ENCODE assay signal across 1 cellular context in the genomic region with DNA sequence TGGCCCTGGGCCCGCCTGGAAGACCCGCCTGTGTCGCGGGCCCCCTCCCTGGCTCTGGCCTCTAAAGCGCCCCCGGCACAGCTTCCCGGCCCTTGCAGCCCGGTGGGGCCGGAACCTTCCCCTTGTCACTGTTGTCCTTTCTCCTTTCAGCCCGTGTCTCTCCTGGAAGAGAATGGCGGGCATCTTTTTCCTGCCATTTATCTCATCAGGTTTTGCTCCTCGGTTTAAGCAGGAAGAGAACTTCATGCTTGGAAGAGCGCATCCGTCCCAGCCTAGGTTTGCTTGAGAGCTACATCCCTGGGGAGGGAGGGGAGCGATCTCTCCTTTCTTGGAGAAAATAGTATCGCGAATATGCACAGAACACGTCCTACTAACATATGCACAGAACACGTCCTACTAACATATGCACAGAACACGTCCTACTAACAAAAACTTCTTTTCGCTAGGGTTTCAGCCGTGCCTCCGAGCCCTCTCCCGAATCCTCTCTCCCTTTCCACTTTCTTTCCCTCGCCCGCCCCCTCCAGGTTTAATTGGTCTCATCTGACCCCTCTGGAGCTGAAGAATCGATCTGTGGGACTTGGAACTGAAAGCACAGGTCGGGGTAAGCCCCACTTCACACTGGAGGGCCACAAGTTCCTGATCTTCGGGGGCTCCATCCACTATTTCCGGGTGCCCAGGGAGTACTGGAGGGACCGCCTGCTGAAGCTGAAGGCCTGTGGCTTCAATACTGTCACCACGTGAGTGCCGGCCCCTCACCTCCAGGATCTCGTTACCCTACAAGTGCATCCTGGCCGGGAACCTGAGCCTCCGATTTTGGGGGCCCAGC.
A peak's percentile ranks its signal among the peaks of the same experiment; 100 is the strongest.
TF ChIP-seq lines count a peak whose summit lies in the region.

No MANE protein-coding gene starts in this region.

TF ChIP-seq in H1, 55 proteins besides CTCF, POLR2A, EP300 and RAD21:
- TF ChIP-seq, protein P1, sequence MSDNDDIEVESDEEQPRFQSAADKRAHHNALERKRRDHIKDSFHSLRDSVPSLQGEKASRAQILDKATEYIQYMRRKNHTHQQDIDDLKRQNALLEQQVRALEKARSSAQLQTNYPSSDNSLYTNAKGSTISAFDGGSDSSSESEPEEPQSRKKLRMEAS (IDR thresholded peaks at IDR 0.05): peak; percentile 70
- TF ChIP-seq FOSL1 (IDR thresholded peaks at IDR 0.05; ENCODE audit: insufficient read depth, low read depth, low read length) (no peak), CTBP2 (IDR thresholded peaks at IDR 0.05; ENCODE audit: borderline replicate concordance, insufficient read depth, insufficient read length, low read length) (no peak), TBP (IDR thresholded peaks at IDR 0.05; ENCODE audit: low read depth, low read length) (no peak), PHF8 (conservative IDR thresholded peaks at IDR 0.05; ENCODE audit: low read depth, low read length) (0 out of 2 replicates have a peak, but pooled peaks have one; percentile 12), BRCA1 (IDR thresholded peaks at IDR 0.05; ENCODE audit: low read depth, low read length) (no peak), YY1 (IDR thresholded peaks at IDR 0.05; ENCODE audit: low read depth, low read length) (0 out of 2 replicates have a peak, but pooled peaks have one; percentile 4), SRF (IDR thresholded peaks at IDR 0.05; ENCODE audit: low read depth, low read length) (no peak), TCF12 (IDR thresholded peaks at IDR 0.05; ENCODE audit: low read depth, low read length) (no peak), SIRT6 (IDR thresholded peaks at IDR 0.05; ENCODE audit: low read length) (no peak), KDM1A (IDR thresholded peaks at IDR 0.05; ENCODE audit: borderline replicate concordance, low read length) (no peak), ASH2L (IDR thresholded peaks at IDR 0.05; ENCODE audit: low read length) (peak; percentile 42), ZNF274 (IDR thresholded peaks at IDR 0.05; ENCODE audit: borderline replicate concordance, extremely low read depth, low read length) (no peak), SP2 (IDR thresholded peaks at IDR 0.05; ENCODE audit: low read length) (no peak), SAP30 (IDR thresholded peaks at IDR 0.05; ENCODE audit: insufficient read depth, insufficient replicate concordance, low read length) (peak; percentile 16), NANOG (IDR thresholded peaks at IDR 0.05; ENCODE audit: insufficient read depth, low read depth, low read length, poor library complexity, severe bottlenecking) (no peak)
- TF ChIP-seq, protein P2, sequence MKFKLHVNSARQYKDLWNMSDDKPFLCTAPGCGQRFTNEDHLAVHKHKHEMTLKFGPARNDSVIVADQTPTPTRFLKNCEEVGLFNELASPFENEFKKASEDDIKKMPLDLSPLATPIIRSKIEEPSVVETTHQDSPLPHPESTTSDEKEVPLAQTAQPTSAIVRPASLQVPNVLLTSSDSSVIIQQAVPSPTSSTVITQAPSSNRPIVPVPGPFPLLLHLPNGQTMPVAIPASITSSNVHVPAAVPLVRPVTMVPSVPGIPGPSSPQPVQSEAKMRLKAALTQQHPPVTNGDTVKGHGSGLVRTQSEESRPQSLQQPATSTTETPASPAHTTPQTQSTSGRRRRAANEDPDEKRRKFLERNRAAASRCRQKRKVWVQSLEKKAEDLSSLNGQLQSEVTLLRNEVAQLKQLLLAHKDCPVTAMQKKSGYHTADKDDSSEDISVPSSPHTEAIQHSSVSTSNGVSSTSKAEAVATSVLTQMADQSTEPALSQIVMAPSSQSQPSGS (IDR thresholded peaks at IDR 0.05; ENCODE audit: low read length): 0 out of 2 replicates have a peak, but pooled peaks have one; percentile 48
- TF ChIP-seq, protein P3, sequence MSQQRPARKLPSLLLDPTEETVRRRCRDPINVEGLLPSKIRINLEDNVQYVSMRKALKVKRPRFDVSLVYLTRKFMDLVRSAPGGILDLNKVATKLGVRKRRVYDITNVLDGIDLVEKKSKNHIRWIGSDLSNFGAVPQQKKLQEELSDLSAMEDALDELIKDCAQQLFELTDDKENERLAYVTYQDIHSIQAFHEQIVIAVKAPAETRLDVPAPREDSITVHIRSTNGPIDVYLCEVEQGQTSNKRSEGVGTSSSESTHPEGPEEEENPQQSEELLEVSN (IDR thresholded peaks at IDR 0.05): peak; percentile 67
